In the genomic region with DNA sequence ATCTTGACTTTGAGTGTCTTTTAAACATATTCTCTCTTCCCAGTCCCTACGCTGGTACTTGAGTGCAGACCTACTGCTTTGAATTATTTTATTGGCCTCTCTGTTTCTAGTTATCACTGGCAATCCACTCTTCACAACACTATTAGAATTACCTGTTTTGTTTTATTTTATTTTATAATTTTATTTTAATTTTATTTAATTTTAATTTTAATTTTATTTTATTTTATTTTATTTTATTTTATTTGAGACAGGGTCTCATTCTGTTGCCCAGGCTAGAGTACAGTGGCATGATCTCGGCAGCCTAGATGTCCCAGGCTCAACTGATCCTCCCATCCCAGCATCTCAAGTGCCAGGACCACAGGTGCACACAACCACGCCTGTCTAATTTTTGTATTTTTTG, we compare ENCODE assay signal across 17 cellular contexts. TPM values are rescaled to one million over a fixed set of nuclear protein-coding genes. Genes with fewer than 3 reads are reported as not detected.
DNase-seq lines count a peak whose midpoint lies in the region; ATAC-seq and TF ChIP-seq lines count a peak whose summit lies in the region.
"Had no signal": no experiment of that assay in that cellular context is flagged by ENCODE, and none has a peak within 500 bp of the region (broad histone marks: within the 10 kb centered on the region; RNA-seq: fewer than 3 reads in every experiment).

No MANE protein-coding gene starts in this region.

- no peaks in the 10 kb centered on the region for H3K36me3 ChIP-seq in BE2C

- H3K9me3 ChIP-seq in BE2C = no peaks in the 10 kb centered on the region
- H3K9me3 ChIP-seq: SK-N-SH had no signal

- H3K9me3 Mint-ChIP-seq in stimulated activated naive CD8-positive, alpha-beta T cell treated with anti-CD3 and anti-CD28 coated beads, Interleukin-15, Interleukin-2, amounts not matched to agents 100 ng/mL and 50 ng/mL, for 24 hours = no peaks in the 10 kb centered on the region
- H3K9me3 Mint-ChIP-seq in effector memory CD8-positive, alpha-beta T cell = no peaks in the 10 kb centered on the region
- H3K9me3 Mint-ChIP-seq: activated CD4-positive, alpha-beta memory T cell treated with anti-CD3 and anti-CD28 coated beads for 36 hours; endodermal cell had no signal

- H3K36me3 Mint-ChIP-seq in stimulated activated naive CD8-positive, alpha-beta T cell treated with anti-CD3 and anti-CD28 coated beads, Interleukin-15, Interleukin-2, amounts not matched to agents 100 ng/mL and 50 ng/mL, for 24 hours (ENCODE audit: low read depth) = peaks cover 4% of the 10 kb centered on the region
- H3K36me3 Mint-ChIP-seq in effector memory CD8-positive, alpha-beta T cell (ENCODE audit: insufficient read depth) = peaks cover 78% of the 10 kb centered on the region

- H3K4me3 Mint-ChIP-seq in stimulated activated naive CD8-positive, alpha-beta T cell treated with anti-CD3 and anti-CD28 coated beads, Interleukin-15, Interleukin-2, amounts not matched to agents 100 ng/mL and 50 ng/mL, for 24 hours = peak overlapping the region; percentile 21
- H3K4me3 Mint-ChIP-seq in effector memory CD8-positive, alpha-beta T cell = peak overlapping the region; percentile 57 to 96
- H3K4me3 Mint-ChIP-seq: activated CD4-positive, alpha-beta memory T cell treated with anti-CD3 and anti-CD28 coated beads for 36 hours; endodermal cell had no signal

- CTCF ChIA-PET in RWPE1 (lab: Yijun Ruan, JAX) = no interaction called here

- no peak overlapping the region for H3K4me3 ChIP-seq in BE2C (ENCODE audit: low read depth, low read length)

- DNase-seq in stimulated activated naive CD8-positive, alpha-beta T cell treated with anti-CD3 and anti-CD28 coated beads, Interleukin-15, Interleukin-2, amounts not matched to agents 100 U/mL and 50 U/mL, for 24 hours = no peak
- DNase-seq in RWPE1 (ENCODE audit: low spot score) (no peak), NCI-H146 treated with DMSO at 0.1 percent for 48 hours (lab: John Stamatoyannopoulos, UW; ENCODE audit: unreplicated experiment) (no peak), DMS153 (lab: John Stamatoyannopoulos, UW) (no peak), BE2C (no peak)
- DNase-seq in effector memory CD8-positive, alpha-beta T cell = no peak
- DNase-seq: activated CD4-positive, alpha-beta memory T cell treated with anti-CD3 and anti-CD28 coated beads for 36 hours; aorta; cerebellar nuclear complex; endodermal cell; GF-D8; head of caudate nucleus; NCI-H1436 treated with DMSO at 0.1 percent for 48 hours; SK-N-SH; stimulated activated CD4-positive, alpha-beta T cell treated with anti-CD3 and anti-CD28 coated beads, Interleukin-2, amount 100 ng/mL, for 48 hours had no signal

- H3K4me1 Mint-ChIP-seq in stimulated activated naive CD8-positive, alpha-beta T cell treated with anti-CD3 and anti-CD28 coated beads, Interleukin-15, Interleukin-2, amounts not matched to agents 100 ng/mL and 50 ng/mL, for 24 hours (ENCODE audit: low read depth) = peaks cover 88% of the 10 kb centered on the region
- peaks cover 58 to 77% of the 10 kb centered on the region in 2 donors for H3K4me1 Mint-ChIP-seq in effector memory CD8-positive, alpha-beta T cell (ENCODE audit: low read depth in 2 of 2)

- H3K27ac ChIP-seq in RWPE1 = peak overlapping the region; percentile 37

- ATAC-seq in stimulated activated naive CD8-positive, alpha-beta T cell treated with anti-CD3 and anti-CD28 coated beads, Interleukin-15, Interleukin-2, amounts not matched to agents 100 U/mL and 50 U/mL, for 24 hours = no peak
- no peak for ATAC-seq in effector memory CD8-positive, alpha-beta T cell (replicated peaks)
- no peak for ATAC-seq in HG02610 (IDR thresholded peaks at IDR 0.05; ENCODE audit: unreplicated experiment)

- no peaks in the 10 kb centered on the region for H3K27me3 ChIP-seq in BE2C

- no peaks in the 10 kb centered on the region for H3K27me3 Mint-ChIP-seq in stimulated activated naive CD8-positive, alpha-beta T cell treated with anti-CD3 and anti-CD28 coated beads, Interleukin-15, Interleukin-2, amounts not matched to agents 100 ng/mL and 50 ng/mL, for 24 hours
- no peaks in the 10 kb centered on the region for H3K27me3 Mint-ChIP-seq in effector memory CD8-positive, alpha-beta T cell
- H3K27me3 Mint-ChIP-seq: activated CD4-positive, alpha-beta memory T cell treated with anti-CD3 and anti-CD28 coated beads for 36 hours had no signal

- no peaks in the 10 kb centered on the region for H3K4me1 ChIP-seq in BE2C

- POLR2A ChIA-PET in RWPE1 (lab: Yijun Ruan, JAX; ENCODE audit: low non-redundant PET) = no interaction called here

- TF ChIP-seq CTCF in RWPE1 (conservative IDR thresholded peaks at IDR 0.05; ENCODE audit: low read depth) (no peak), BE2C (IDR thresholded peaks at IDR 0.05; ENCODE audit: low read depth, low read length) (no peak)

- H3K27ac Mint-ChIP-seq in stimulated activated naive CD8-positive, alpha-beta T cell treated with anti-CD3 and anti-CD28 coated beads, Interleukin-15, Interleukin-2, amounts not matched to agents 100 ng/mL and 50 ng/mL, for 24 hours = peak overlapping the region; percentile 66
- peak overlapping the region; percentile 52 to 89 for H3K27ac Mint-ChIP-seq in effector memory CD8-positive, alpha-beta T cell
- H3K27ac Mint-ChIP-seq: endodermal cell had no signal

RNA-seq across cellular contexts. Expression of gene STK17A, which starts 6.8 kb away (rescaled TPM):
- 5.7 TPM for polyA plus RNA-seq in BE2C (2012; ENCODE audit: insufficient read depth, insufficient read length, low read depth)
